In the genomic region with DNA sequence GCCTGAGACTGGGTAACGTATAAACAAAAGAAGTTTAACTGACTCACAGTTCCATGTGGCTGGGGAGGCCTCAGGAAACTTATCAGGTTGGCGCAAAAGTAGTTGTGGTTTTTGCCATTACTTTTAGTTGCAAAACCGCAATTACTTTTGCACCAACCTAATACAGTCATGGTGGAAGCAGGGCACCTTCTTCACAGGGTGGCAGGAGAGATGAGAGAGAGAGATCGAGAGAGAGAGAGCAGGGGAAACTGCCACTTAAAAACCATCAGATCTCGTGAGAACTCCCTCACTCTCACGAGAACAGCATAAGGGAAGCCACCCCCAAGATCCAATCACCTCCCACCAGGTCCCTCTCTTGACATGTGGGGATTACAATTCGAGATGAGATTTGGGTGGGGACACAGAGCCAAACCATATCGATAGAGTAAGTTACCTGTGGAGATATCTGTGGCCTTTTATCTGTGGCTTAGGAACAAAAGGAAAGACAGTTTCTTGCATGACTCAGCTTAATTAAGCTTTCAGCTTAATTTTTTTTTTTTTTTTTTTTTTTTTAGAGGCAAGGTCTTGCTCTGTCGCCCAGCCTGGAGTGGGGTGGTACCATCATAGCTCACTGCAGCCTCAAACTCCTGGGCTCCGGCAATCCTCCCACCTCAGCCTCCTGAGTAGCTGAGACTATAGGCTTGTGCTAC, we compare ENCODE assay signal across 21 cellular contexts. TPM values are rescaled to one million over a fixed set of nuclear protein-coding genes. Genes with fewer than 3 reads are reported as not detected.
"Had no signal": no experiment of that assay in that cellular context is flagged by ENCODE, and none has a peak within 500 bp of the region (broad histone marks: within the 10 kb centered on the region; RNA-seq: fewer than 3 reads in every experiment).

No MANE protein-coding gene starts in this region.

- H3K4me3 ChIP-seq: MG63 had no signal

- ATAC-seq: activated CD4-positive, CD25-positive, alpha-beta regulatory T cell treated with anti-CD3 and anti-CD28 coated beads, Interleukin-2, amount 50 U/mL, for 24 hours; activated CD8-positive, alpha-beta T cell treated with anti-CD3 and anti-CD28 coated beads, Interleukin-2, amount 10 ng/mL, durations not matched to agents 7 days and 5 days; PC-3 had no signal

- DNase-seq: activated CD4-positive, alpha-beta T cell treated with anti-CD3 and anti-CD28 coated beads for 4 hours; activated CD8-positive, alpha-beta memory T cell treated with anti-CD3 and anti-CD28 coated beads, Interleukin-2, amount 50 U/mL, for 48 hours; activated CD8-positive, alpha-beta T cell treated with anti-CD3 and anti-CD28 coated beads, Interleukin-2, amount 10 ng/mL, durations not matched to agents 7 days and 5 days; activated effector memory CD4-positive, alpha-beta T cell treated with Interleukin-2 at 50 U/mL for 16 hours; activated naive CD4-positive, alpha-beta T cell; activated T-cell treated with anti-CD3 and anti-CD28 coated beads, Interleukin-2, amount 50 U/mL, for 1 hour; amniotic stem cell; MG63; MV-4-11; NCI-H1105 treated with DMSO at 0.1 percent for 48 hours; NCI-H1436 treated with DMSO at 0.1 percent for 48 hours; NCI-H187; NCI-H2081; NCI-H510A treated with DMSO at 0.1 percent for 48 hours; NCI-H69; PC-3; SHP77 treated with DMSO at 0.1 percent for 48 hours had no signal

- H3K27me3 ChIP-seq: MG63 had no signal

- FAIRE-seq: astrocyte had no signal

- H3K36me3 ChIP-seq: MG63 had no signal

RNA-seq across cellular contexts. Expression of a gene that starts 7.6 kb away (rescaled TPM):
- total RNA-seq: activated CD8-positive, alpha-beta T cell treated with anti-CD3 and anti-CD28 coated beads, Interleukin-2, amount 10 ng/mL, durations not matched to agents 7 days and 5 days; activated T-helper 1 cell treated with anti-CD3 and anti-CD28 coated beads, Interleukin-12 subunit alpha, Interleukin-12 subunit beta, Interleukin-2, Interleukin-4 antibody, amounts not matched to agents 30 ng/mL and 10 ng/mL and 1 ng/mL, durations not matched to agents 14 hours and 24 hours and 36 hours; astrocyte; PC-3; SK-MEL-5 had no signal

RNA-seq across cellular contexts. Expression of a gene that starts 57.1 kb away (rescaled TPM):
- total RNA-seq: activated CD8-positive, alpha-beta T cell treated with anti-CD3 and anti-CD28 coated beads, Interleukin-2, amount 10 ng/mL, durations not matched to agents 7 days and 5 days; activated T-helper 1 cell treated with anti-CD3 and anti-CD28 coated beads, Interleukin-12 subunit alpha, Interleukin-12 subunit beta, Interleukin-2, Interleukin-4 antibody, amounts not matched to agents 30 ng/mL and 10 ng/mL and 1 ng/mL, durations not matched to agents 14 hours and 24 hours and 36 hours; astrocyte; PC-3 had no signal

RNA-seq across cellular contexts. Expression of a gene that starts 59.5 kb away (rescaled TPM):
- total RNA-seq: activated CD8-positive, alpha-beta T cell treated with anti-CD3 and anti-CD28 coated beads, Interleukin-2, amount 10 ng/mL, durations not matched to agents 7 days and 5 days; activated T-helper 1 cell treated with anti-CD3 and anti-CD28 coated beads, Interleukin-12 subunit alpha, Interleukin-12 subunit beta, Interleukin-2, Interleukin-4 antibody, amounts not matched to agents 30 ng/mL and 10 ng/mL and 1 ng/mL, durations not matched to agents 14 hours and 24 hours and 36 hours; astrocyte; PC-3; SK-MEL-5 had no signal
